In genomic region chr5:158988987-158989624, GRCh38 we compare ENCODE assay signal across 21 cellular contexts.
A peak's percentile ranks its signal among the peaks of the same experiment; 100 is the strongest.
DNase-seq lines count a peak whose midpoint lies in the region; ATAC-seq and TF ChIP-seq lines count a peak whose summit lies in the region.
"Had no signal": no experiment of that assay in that cellular context is flagged by ENCODE, and none has a peak within 500 bp of the region (broad histone marks: within the 10 kb centered on the region; RNA-seq: fewer than 3 reads in every experiment).

No MANE protein-coding gene starts in this region.

- CTCF ChIA-PET in naive thymus-derived CD4-positive, alpha-beta T cell (lab: Charles Lee), result no interaction called here

- H3K9ac ChIP-seq in BLaER1 (no peak overlapping the region), mesenchymal stem cell (ENCODE audit: low read length) (no peak overlapping the region)
- H3K9ac ChIP-seq: GM23248 had no signal

- peak overlapping the region; percentile 11 for H4K91ac ChIP-seq in mesenchymal stem cell (ENCODE audit: low read length)

- no peaks in the 10 kb centered on the region for H3K36me3 Mint-ChIP-seq in naive thymus-derived CD4-positive, alpha-beta T cell

- no peak overlapping the region for H2BK12ac ChIP-seq in mesenchymal stem cell (ENCODE audit: low read length in 2 of 2)

- 93% methylated on average over 9 of the region's 9 CpGs for WGBS in mesenchymal stem cell

- no peak for TF ChIP-seq CTCF in GM13977 (IDR thresholded peaks at IDR 0.05; ENCODE audit: extremely low read depth, insufficient read depth, missing control alignments)

- H2AFZ ChIP-seq in mesenchymal stem cell (ENCODE audit: low read depth, low read length), result no peak overlapping the region
- H2AFZ ChIP-seq: GM23248 had no signal

- DNase-seq in mesenchymal stem cell, result no peak
- DNase-seq in naive thymus-derived CD4-positive, alpha-beta T cell, result no peak
- no peak for DNase-seq in HK-2 (ENCODE audit: unreplicated experiment)
- DNase-seq in KBM-7, result no peak
- DNase-seq in GM13977 (ENCODE audit: low spot score), result no peak
- DNase-seq: CD4-positive, alpha-beta T cell; DMS153; EL; GM23248; NCI-H1092 treated with DMSO at 0.1 percent for 48 hours; NCI-H146; NCI-H2227 treated with DMSO at 0.1 percent for 48 hours; NCI-H510A treated with DMSO at 0.1 percent for 48 hours; NCI-H774; PC-3 had no signal

- H3K4me1 ChIP-seq in BLaER1, result peaks cover 100% of the 10 kb centered on the region
- no peaks in the 10 kb centered on the region for H3K4me1 ChIP-seq in mesenchymal stem cell (ENCODE audit: control insufficient read depth, insufficient read depth, low read depth, low read length)
- H3K4me1 ChIP-seq in naive thymus-derived CD4-positive, alpha-beta T cell (ENCODE audit: control insufficient read depth in 2 of 2, insufficient read depth in 2 of 2, low read length in 2 of 2), result no peaks in the 10 kb centered on the region

- H2BK15ac ChIP-seq in mesenchymal stem cell (ENCODE audit: low read depth, poor library complexity, severe bottlenecking), result no peak overlapping the region

- no peak for TF ChIP-seq RAD21 in Ishikawa (IDR thresholded peaks at IDR 0.05; ENCODE audit: low read depth)

- intact Hi-C loops in naive thymus-derived CD4-positive, alpha-beta T cell (cut with micrococcal nuclease), result no loop called here

- no peak overlapping the region for H3K14ac ChIP-seq in mesenchymal stem cell (ENCODE audit: low read length in 2 of 2)

- H3K18ac ChIP-seq in mesenchymal stem cell (ENCODE audit: low read depth in 1 of 2, low read length in 2 of 2), result no peak overlapping the region

- H3K4me1 Mint-ChIP-seq in naive thymus-derived CD4-positive, alpha-beta T cell, result no peaks in the 10 kb centered on the region

- peaks cover 0 to 11% (median 4%) of the 10 kb centered on the region in 5 donors for H3K27me3 Mint-ChIP-seq in naive thymus-derived CD4-positive, alpha-beta T cell
- H3K27me3 Mint-ChIP-seq: B cell had no signal

- no peak overlapping the region for H3K27ac Mint-ChIP-seq in naive thymus-derived CD4-positive, alpha-beta T cell
- H3K27ac Mint-ChIP-seq: B cell; CD4-positive, alpha-beta T cell had no signal

- POLR2A ChIA-PET in naive thymus-derived CD4-positive, alpha-beta T cell (lab: Charles Lee), result no interaction called here

- peaks cover 96% of the 10 kb centered on the region for H3K36me3 ChIP-seq in BLaER1
- peaks cover 0 to 6% of the 10 kb centered on the region in 2 experiments for H3K36me3 ChIP-seq in mesenchymal stem cell (ENCODE audit: control insufficient read depth in 1 of 2, insufficient read depth in 2 of 2, low read depth in 1 of 2, low read length in 2 of 2)
- H3K36me3 ChIP-seq in naive thymus-derived CD4-positive, alpha-beta T cell (ENCODE audit: control insufficient read depth in 2 of 3, insufficient read depth in 3 of 3, low read length in 3 of 3), result no peaks in the 10 kb centered on the region

- no peaks in the 10 kb centered on the region for H3K9me3 ChIP-seq in BLaER1
- no peaks in the 10 kb centered on the region for H3K9me3 ChIP-seq in mesenchymal stem cell (ENCODE audit: control insufficient read depth, low read length)
- H3K9me3 ChIP-seq in naive thymus-derived CD4-positive, alpha-beta T cell (ENCODE audit: control insufficient read depth in 2 of 3, low read length in 3 of 3), result no peaks in the 10 kb centered on the region

- H4K20me1 ChIP-seq in BLaER1, result peaks cover 100% of the 10 kb centered on the region

- H4K8ac ChIP-seq in mesenchymal stem cell (ENCODE audit: low read length), result no peak overlapping the region

- H3K27ac ChIP-seq in BLaER1 (no peak overlapping the region), mesenchymal stem cell (ENCODE audit: low read length, poor library complexity, severe bottlenecking) (no peak overlapping the region)
- H3K27ac ChIP-seq in naive thymus-derived CD4-positive, alpha-beta T cell (ENCODE audit: low read depth, low read length), result no peak overlapping the region
- H3K27ac ChIP-seq: GM23248, RWPE1 had no signal

- no peak overlapping the region for H3K4me3 Mint-ChIP-seq in naive thymus-derived CD4-positive, alpha-beta T cell
- H3K4me3 Mint-ChIP-seq: B cell; CD4-positive, alpha-beta T cell had no signal

- H3K4me3 ChIP-seq in BLaER1 (no peak overlapping the region), mesenchymal stem cell (ENCODE audit: insufficient read depth in 1 of 2, low read depth in 1 of 2, low read length in 2 of 2) (no peak overlapping the region)
- no peak overlapping the region for H3K4me3 ChIP-seq in naive thymus-derived CD4-positive, alpha-beta T cell (ENCODE audit: low read length)
- H3K4me3 ChIP-seq: GM12878, GM23248 had no signal

- no peak overlapping the region for H2AK5ac ChIP-seq in mesenchymal stem cell (ENCODE audit: low read length, severe bottlenecking)

- H3K27me3 ChIP-seq in BLaER1 (no peaks in the 10 kb centered on the region), mesenchymal stem cell (ENCODE audit: control insufficient read depth in 1 of 2, insufficient read depth in 1 of 2, low read length in 2 of 2) (no peaks in the 10 kb centered on the region)
- H3K27me3 ChIP-seq in naive thymus-derived CD4-positive, alpha-beta T cell (ENCODE audit: control insufficient read depth in 2 of 2, insufficient read depth in 2 of 2, low read length in 2 of 2), result no peaks in the 10 kb centered on the region

- no peak overlapping the region for H2BK5ac ChIP-seq in mesenchymal stem cell (ENCODE audit: low read depth, low read length, poor library complexity, severe bottlenecking)

- no peak for TF ChIP-seq EP300 in Ishikawa (IDR thresholded peaks at IDR 0.05; ENCODE audit: borderline replicate concordance)

- H2BK120ac ChIP-seq in mesenchymal stem cell (ENCODE audit: low read depth, low read length), result no peak overlapping the region

- in situ Hi-C loops in KBM-7 (cut with MboI; ENCODE audit: low pct_unique_long_range_greater_than_20kb, low sequenced_read_pairs) (no loop called here), GM13977 (cut with MboI; ENCODE audit: low pct_unique_long_range_greater_than_20kb, low sequenced_read_pairs, unreplicated experiment) (no loop called here)

- H3K9me3 Mint-ChIP-seq in naive thymus-derived CD4-positive, alpha-beta T cell, result no peaks in the 10 kb centered on the region
- H3K9me3 Mint-ChIP-seq: CD4-positive, alpha-beta T cell had no signal

- H3K23ac ChIP-seq in mesenchymal stem cell (ENCODE audit: low read length in 2 of 2), result no peak overlapping the region

- no peak for ATAC-seq in SK-N-SH treated with all-trans-retinoic acid at 6 μM for 48 hours
- ATAC-seq in naive thymus-derived CD4-positive, alpha-beta T cell, result no peak
- ATAC-seq: GM12878, PC-3 had no signal

- H3K79me1 ChIP-seq in mesenchymal stem cell (replicated peaks; ENCODE audit: low read length, poor library complexity, severe bottlenecking), result no peaks in the 10 kb centered on the region

- peak overlapping the region; percentile 23; the same call in 1 of the 2 replicates for H3K4me2 ChIP-seq in BLaER1
- no peak overlapping the region for H3K4me2 ChIP-seq in mesenchymal stem cell (ENCODE audit: low read length, poor library complexity, severe bottlenecking)

- H3K4ac ChIP-seq in mesenchymal stem cell (ENCODE audit: low read depth in 1 of 2, low read length in 2 of 2), result no peak overlapping the region

TF ChIP-seq in SK-N-SH treated with all-trans-retinoic acid at 6 μM for 48 hours, 23 proteins besides CTCF, POLR2A, EP300 and RAD21:
- TF ChIP-seq GLIS3 (CRISPR knock-in tag; IDR thresholded peaks at IDR 0.05) (no peak), CSDC2 (CRISPR knock-in tag; IDR thresholded peaks at IDR 0.05) (no peak), RARB (CRISPR knock-in tag; IDR thresholded peaks at IDR 0.05) (no peak), ISL1 (CRISPR knock-in tag; IDR thresholded peaks at IDR 0.05) (peak; percentile 27; the same call in 1 of the 2 replicates)
TF ChIP-seq in SK-N-SH treated with all-trans-retinoic acid at 6 μM for 48 hours: peak in this region for 1.
